Comparison of ENCODE assay signal across 7 cellular contexts in the genomic region with DNA sequence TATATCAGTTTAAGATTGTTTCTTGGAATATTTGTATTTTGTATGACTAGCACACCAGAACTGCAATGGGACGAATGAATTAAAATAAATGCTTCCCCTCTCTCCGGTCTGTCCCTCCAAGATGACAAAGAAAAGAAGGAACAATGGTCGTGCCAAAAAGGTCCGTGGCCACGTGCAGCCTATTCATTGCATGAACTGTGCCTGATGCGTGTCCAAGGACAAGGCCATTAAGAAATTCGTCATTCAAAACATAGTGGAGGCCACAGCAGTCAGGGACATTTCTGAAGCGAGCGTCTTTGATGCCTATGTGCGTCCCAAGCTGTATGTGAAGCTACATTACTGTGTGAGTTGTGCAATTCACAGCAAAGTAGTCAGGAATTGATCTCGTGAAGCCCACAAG.
"Had no signal": no experiment of that assay in that cellular context is flagged by ENCODE, and none has a peak within 500 bp of the region (broad histone marks: within the 10 kb centered on the region; RNA-seq: fewer than 3 reads in every experiment).

No MANE protein-coding gene starts in this region.

- DNase-seq: GOT3, H7, HFFc6, KBM-7 had no signal

- H3K27ac ChIP-seq: HL-60 had no signal

- FAIRE-seq: HepG2 had no signal

- H3K4me3 ChIP-seq: HAP-1 had no signal

- H3K9me3 ChIP-seq: HAP-1 had no signal

- H3K36me3 ChIP-seq: HAP-1 had no signal
